ENCODE assay signal across 8 cellular contexts in genomic region chr3:180601688-180602666, GRCh38.
A peak's percentile ranks its signal among the peaks of the same experiment; 100 is the strongest.
DNase-seq lines count a peak whose midpoint lies in the region; ATAC-seq lines count a peak whose summit lies in the region.

Gene TTC14, plus strand, starts transcription at chr3:180602163. Its CDS starts 99 bp downstream, at chr3:180602262.

- peaks cover 14 to 18% of the 10 kb centered on the region in 2 donors for H3K4me1 Mint-ChIP-seq in effector memory CD8-positive, alpha-beta T cell (ENCODE audit: low read depth in 2 of 2)

- peak within 1 kb of the TSS; percentile 93 to 95 for H3K4me3 Mint-ChIP-seq in effector memory CD8-positive, alpha-beta T cell

- peak; percentile 97 for ATAC-seq in GM19463 (IDR thresholded peaks at IDR 0.05; ENCODE audit: unreplicated experiment)
- peak; percentile 91 for ATAC-seq in effector memory CD8-positive, alpha-beta T cell (replicated peaks)

- H3K9me3 Mint-ChIP-seq in effector memory CD8-positive, alpha-beta T cell: no peaks in the 10 kb centered on the region

- H3K27ac Mint-ChIP-seq in effector memory CD8-positive, alpha-beta T cell: peak within 1 kb of the TSS; percentile 97 to 98

- H3K36me3 Mint-ChIP-seq in effector memory CD8-positive, alpha-beta T cell (ENCODE audit: insufficient read depth): peaks cover 46% of the 10 kb centered on the region

- DNase-seq in CMK (ENCODE audit: low read depth): peak; percentile 86
- DNase-seq in HPDE6-E6E7 (ENCODE audit: extremely low spot score): peak; percentile 88
- peak; percentile 64 for DNase-seq in NK-92 (lab: John Stamatoyannopoulos, UW; ENCODE audit: unreplicated experiment)
- peak; percentile 96 for DNase-seq in activated CD8-positive, alpha-beta memory T cell treated with anti-CD3 and anti-CD28 coated beads for 24 hours
- DNase-seq in effector memory CD8-positive, alpha-beta T cell: peak; percentile 90 to 93 (median 91)
- peak; percentile 95 for DNase-seq in medulla oblongata (ENCODE audit: extremely low spot score)
- DNase-seq in stimulated activated CD8-positive, alpha-beta memory T cell treated with anti-CD3 and anti-CD28 coated beads, Interleukin-12 subunit alpha, Interleukin-12 subunit beta, amount 100 ng/mL, for 1 hour (ENCODE audit: low read depth): peak; percentile 89

- H3K27me3 Mint-ChIP-seq in effector memory CD8-positive, alpha-beta T cell: peaks cover 5 to 27% of the 10 kb centered on the region in 2 donors

Comparison
In these comparisons a context has a peak if more than half of its experiments do, and no peak if none do; other contexts are left out.
1. Peak in every context shown above with its lines: DNase-seq and ATAC-seq.